Comparison of ENCODE assay signal across 2 cellular contexts in genomic region chr11:86696451-86696850, GRCh38.
TF ChIP-seq lines count a peak whose summit lies in the region.

No MANE protein-coding gene starts in this region.

TF ChIP-seq in SK-N-SH treated with all-trans-retinoic acid at 6 μM for 48 hours, 23 proteins besides CTCF, POLR2A, EP300 and RAD21 (continued from another document):
- no peak for TF ChIP-seq PATZ1 (CRISPR knock-in tag; IDR thresholded peaks at IDR 0.05; ENCODE audit: borderline replicate concordance)
- no peak for TF ChIP-seq TSHZ2 (CRISPR knock-in tag; IDR thresholded peaks at IDR 0.05)
- no peak for TF ChIP-seq OSR1 (CRISPR knock-in tag; IDR thresholded peaks at IDR 0.05)
- no peak for TF ChIP-seq ZFP3 (CRISPR knock-in tag; IDR thresholded peaks at IDR 0.05)
- TF ChIP-seq ESRRG (CRISPR knock-in tag; IDR thresholded peaks at IDR 0.05), result no peak
TF ChIP-seq in SK-N-SH treated with all-trans-retinoic acid at 6 μM for 48 hours: peak in this region for 0.

TF ChIP-seq in WTC11, 78 proteins besides CTCF, POLR2A, EP300 and RAD21 (continued from another document):
- no peak for TF ChIP-seq ZNF532 (CRISPR knock-in tag; IDR thresholded peaks at IDR 0.05; ENCODE audit: borderline replicate concordance)
- TF ChIP-seq ETV6 (CRISPR knock-in tag; IDR thresholded peaks at IDR 0.05), result no peak
- no peak for TF ChIP-seq PREB (CRISPR knock-in tag; IDR thresholded peaks at IDR 0.05; ENCODE audit: borderline replicate concordance)
- TF ChIP-seq SOX15 (CRISPR knock-in tag; IDR thresholded peaks at IDR 0.05), result no peak
- no peak for TF ChIP-seq SMAD4 (CRISPR knock-in tag; IDR thresholded peaks at IDR 0.05)
- TF ChIP-seq AR (CRISPR knock-in tag; IDR thresholded peaks at IDR 0.05), result no peak
- no peak for TF ChIP-seq RORB (CRISPR knock-in tag; IDR thresholded peaks at IDR 0.05)
- no peak for TF ChIP-seq GABPB1 (CRISPR knock-in tag; IDR thresholded peaks at IDR 0.05)
- TF ChIP-seq OVOL2 (CRISPR knock-in tag; IDR thresholded peaks at IDR 0.05; ENCODE audit: borderline replicate concordance), result no peak
- no peak for TF ChIP-seq NR1H2 (CRISPR knock-in tag; IDR thresholded peaks at IDR 0.05)
TF ChIP-seq in WTC11: peak in this region for 0.
